ENCODE assay signal across 4 cellular contexts in the genomic region with DNA sequence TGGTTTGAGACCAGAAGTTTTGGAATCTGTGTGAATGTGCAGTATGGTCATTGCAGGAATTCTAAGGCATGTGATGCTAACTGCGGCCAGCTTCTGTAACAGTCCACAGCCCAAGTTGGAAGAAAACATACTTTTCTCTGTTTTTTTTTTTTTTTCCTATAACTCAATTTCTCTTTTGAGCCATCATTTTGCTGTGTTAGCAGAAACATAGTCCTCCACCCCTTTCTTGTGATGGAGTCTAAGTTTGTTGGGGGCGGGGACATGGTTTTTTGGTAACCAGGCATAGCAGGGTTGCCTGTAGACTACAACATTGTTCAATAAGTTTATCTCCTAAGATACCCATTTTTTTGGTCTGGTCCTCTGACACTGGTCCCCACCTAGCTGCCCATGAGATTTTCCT.
A peak's percentile ranks its signal among the peaks of the same experiment; 100 is the strongest.
TF ChIP-seq lines count a peak whose summit lies in the region.

No MANE protein-coding gene starts in this region.

TF ChIP-seq in HepG2, 621 proteins besides CTCF, POLR2A, EP300 and RAD21:
- TF ChIP-seq ZNF329 (CRISPR knock-in tag; IDR thresholded peaks at IDR 0.05; ENCODE audit: low read depth) (no peak), MAFF (IDR thresholded peaks at IDR 0.05; ENCODE audit: low read depth, low read length) (peak; percentile 48; the same call in 1 of the 2 replicates), MAFK (conservative IDR thresholded peaks at IDR 0.05 in 1 of 2, IDR thresholded peaks at IDR 0.05 in 1 of 2; ENCODE audit: low read length in 2 of 2) (peak; percentile 56 to 66), MED13 (CRISPR knock-in tag; IDR thresholded peaks at IDR 0.05) (no peak), ZNF230 (CRISPR knock-in tag; IDR thresholded peaks at IDR 0.05) (no peak)

TF ChIP-seq in A549, 52 proteins besides CTCF, POLR2A, EP300 and RAD21:
- TF ChIP-seq JUNB (IDR thresholded peaks at IDR 0.05) = no peak
- no peak for TF ChIP-seq FOSB (CRISPR knock-in tag; IDR thresholded peaks at IDR 0.05)
- no peak for TF ChIP-seq FOXS1 (CRISPR knock-in tag; IDR thresholded peaks at IDR 0.05)
- peak; percentile 58 for TF ChIP-seq MAFK (IDR thresholded peaks at IDR 0.05; ENCODE audit: partially characterized antibody)

TF ChIP-seq in IMR-90, 13 proteins besides CTCF, POLR2A, EP300 and RAD21:
- TF ChIP-seq MAFK (IDR thresholded peaks at IDR 0.05; ENCODE audit: low read depth, low read length) (peak; percentile 35), MXI1 (IDR thresholded peaks at IDR 0.05; ENCODE audit: borderline replicate concordance, low read depth, low read length) (no peak), RCOR1 (IDR thresholded peaks at IDR 0.05; ENCODE audit: insufficient replicate concordance, low read length) (no peak)

TF ChIP-seq in K562, 482 proteins besides CTCF, POLR2A, EP300 and RAD21:
- TF ChIP-seq ZNF175 (CRISPR knock-in tag; IDR thresholded peaks at IDR 0.05; ENCODE audit: low read depth) = no peak
- 0 out of 2 replicates have a peak, but pooled peaks have one; percentile 7 for TF ChIP-seq MAFG (tag; conservative IDR thresholded peaks at IDR 0.05)
TF ChIP-seq in K562: peak in this region for 1.
